Comparison of ENCODE assay signal across 3 cellular contexts in genomic region chr9:96997009-96997702, GRCh38. TPM values are rescaled to one million over a fixed set of nuclear protein-coding genes. Genes with fewer than 3 reads are reported as not detected.
"Had no signal": no experiment of that assay in that cellular context is flagged by ENCODE, and none has a peak within 500 bp of the region (broad histone marks: within the 10 kb centered on the region; RNA-seq: fewer than 3 reads in every experiment).

No MANE protein-coding gene starts in this region.

RNA-seq across cellular contexts. Expression of gene CTSV, which starts 41.8 kb away (rescaled TPM):
- total RNA-seq: activated B cell treated with CpG ODN at 0.5 μM for 24 hours, Right ventricle myocardium inferior, T-helper 17 cell had no signal
